ENCODE assay signal across 26 cellular contexts in the genomic region with DNA sequence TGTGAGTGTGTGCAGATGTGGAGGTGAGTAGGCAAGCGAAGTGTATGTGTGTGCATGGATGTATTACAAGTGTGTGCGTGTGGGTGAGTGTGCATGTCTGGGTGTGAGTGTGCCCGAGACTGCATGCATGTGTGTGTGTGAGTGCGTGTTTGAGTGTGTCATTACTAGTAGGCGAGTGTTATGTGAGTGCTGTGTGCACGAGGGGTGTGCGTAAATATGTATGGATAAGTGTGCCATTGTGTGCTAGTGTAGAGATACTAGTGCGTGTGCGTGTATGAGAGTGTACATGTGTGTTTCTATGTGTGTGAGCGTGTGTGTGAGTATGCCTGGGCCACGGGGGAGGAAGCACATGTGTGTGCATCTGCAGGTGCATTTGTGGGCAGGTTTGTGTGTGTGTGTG. TPM values are rescaled to one million over a fixed set of nuclear protein-coding genes. Genes with fewer than 3 reads are reported as not detected.
"Had no signal": no experiment of that assay in that cellular context is flagged by ENCODE, and none has a peak within 500 bp of the region (broad histone marks: within the 10 kb centered on the region; RNA-seq: fewer than 3 reads in every experiment).

No MANE protein-coding gene starts in this region.

- H3K36me3 Mint-ChIP-seq: naive thymus-derived CD8-positive, alpha-beta T cell; stimulated activated memory B cell treated with anti-CD40 and anti-IgM and Interleukin-4, amounts not matched to agents 10 μg/mL and 1 μg/mL and 100 μg/mL, for 72 hours had no signal

- H3K36me3 ChIP-seq: heart right ventricle, spleen, tibial nerve had no signal

- H3K9me3 Mint-ChIP-seq: naive thymus-derived CD8-positive, alpha-beta T cell; neural crest cell; stimulated activated naive CD8-positive, alpha-beta T cell treated with anti-CD3 and anti-CD28 coated beads, Interleukin-15, Interleukin-2, amounts not matched to agents 100 ng/mL and 50 ng/mL, for 24 hours had no signal

- H3K27ac ChIP-seq: heart right ventricle, parathyroid adenoma, psoas muscle, spleen, testis, tibial nerve had no signal

- DNase-seq: effector memory CD4-positive, alpha-beta T cell; heart right ventricle; hypothalamus; mucosa of descending colon; naive thymus-derived CD8-positive, alpha-beta T cell; occipital lobe; psoas muscle; retina; spleen; stimulated activated CD4-positive, alpha-beta T cell treated with anti-CD3 and anti-CD28 coated beads, Interleukin-15, amount 100 ng/mL, for 24 hours; stimulated activated CD4-positive, alpha-beta T cell treated with anti-CD3 and anti-CD28 coated beads, Interleukin-1b, Interleukin-23, amount 100 ng/mL, for 48 hours; stimulated activated CD4-positive, alpha-beta T cell treated with anti-CD3 and anti-CD28 coated beads, Interleukin-4, amount 100 ng/mL, for 24 hours; testis had no signal

- H3K27me3 ChIP-seq: testis had no signal

- ATAC-seq: esophagus mucosa; heart right ventricle; left lobe of liver; mucosa of descending colon; naive thymus-derived CD8-positive, alpha-beta T cell; psoas muscle; sciatic nerve; stimulated activated memory B cell treated with anti-CD40 and anti-IgM and Interleukin-4, amounts not matched to agents 10 μg/mL and 1 μg/mL and 100 μg/mL, for 72 hours had no signal

- H2AFZ ChIP-seq: parathyroid adenoma had no signal

- H3K9ac ChIP-seq: parathyroid adenoma had no signal

- H3K4me3 Mint-ChIP-seq: neural crest cell; stimulated activated memory B cell treated with anti-CD40 and anti-IgM and Interleukin-4, amounts not matched to agents 10 μg/mL and 1 μg/mL and 100 μg/mL, for 72 hours; stimulated activated naive CD8-positive, alpha-beta T cell treated with anti-CD3 and anti-CD28 coated beads, Interleukin-15, Interleukin-2, amounts not matched to agents 100 ng/mL and 50 ng/mL, for 24 hours had no signal

- H3K27ac Mint-ChIP-seq: stimulated activated memory B cell treated with anti-CD40 and anti-IgM and Interleukin-4, amounts not matched to agents 10 μg/mL and 1 μg/mL and 100 μg/mL, for 72 hours; stimulated activated naive CD8-positive, alpha-beta T cell treated with anti-CD3 and anti-CD28 coated beads, Interleukin-15, Interleukin-2, amounts not matched to agents 100 ng/mL and 50 ng/mL, for 24 hours had no signal

- FAIRE-seq: endometrium, frontal cortex, islet of Langerhans had no signal

- H3K9me3 ChIP-seq: psoas muscle, testis had no signal

- H3K79me2 ChIP-seq: parathyroid adenoma had no signal

- H3K4me1 ChIP-seq: psoas muscle, testis had no signal

- H3K4me3 ChIP-seq: heart right ventricle, mucosa of descending colon, psoas muscle, spleen, testis, tibial nerve had no signal

RNA-seq across cellular contexts. Expression of gene CELF5, which starts 53.8 kb away (rescaled TPM):
- total RNA-seq: esophagus mucosa, heart right ventricle, psoas muscle, skeletal muscle tissue, tibial nerve had no signal
- polyA plus RNA-seq: fibroblast of lung; heart right ventricle; naive thymus-derived CD8-positive, alpha-beta T cell had no signal
